8 cellular contexts compared by ENCODE assay signal in genomic region chr10:29517352-29517923, GRCh38.
DNase-seq lines count a peak whose midpoint lies in the region; ATAC-seq and TF ChIP-seq lines count a peak whose summit lies in the region.

No MANE protein-coding gene starts in this region.

- H3K27me3 Mint-ChIP-seq in activated CD8-positive, alpha-beta T cell treated with anti-CD3 and anti-CD28 coated beads for 36 hours: no peaks in the 10 kb centered on the region
- no peaks in the 10 kb centered on the region for H3K27me3 Mint-ChIP-seq in activated T-cell treated with anti-CD3 and anti-CD28 coated beads, Interleukin-2, amount 50 U/mL, for 24 hours

- ATAC-seq in activated CD8-positive, alpha-beta T cell treated with anti-CD3 and anti-CD28 coated beads for 36 hours: peak; percentile 39
- ATAC-seq in GM18861 (IDR thresholded peaks at IDR 0.05; ENCODE audit: unreplicated experiment): no peak

- peak; percentile 92 for TF ChIP-seq CTCF in C4-2B (conservative IDR thresholded peaks at IDR 0.05)
- TF ChIP-seq CTCF in HFF-Myc (IDR thresholded peaks at IDR 0.05; ENCODE audit: low read depth, low read length, missing control alignments): peak; percentile 75
- peak; percentile 46 for TF ChIP-seq CTCF in activated CD8-positive, alpha-beta T cell treated with anti-CD3 and anti-CD28 coated beads for 36 hours (IDR thresholded peaks at IDR 0.05)

- H3K4me3 Mint-ChIP-seq in activated CD8-positive, alpha-beta T cell treated with anti-CD3 and anti-CD28 coated beads for 36 hours: no peak overlapping the region
- H3K4me3 Mint-ChIP-seq in activated T-cell treated with anti-CD3 and anti-CD28 coated beads, Interleukin-2, amount 50 U/mL, for 24 hours: no peak overlapping the region

- no peaks in the 10 kb centered on the region for H3K27me3 ChIP-seq in iPS DF 6.9 (ENCODE audit: control insufficient read depth, insufficient read depth, low read length)

- no peaks in the 10 kb centered on the region for H3K9me3 ChIP-seq in iPS DF 6.9 (ENCODE audit: control insufficient read depth, insufficient read depth, low read length)

- CTCF ChIA-PET in activated CD8-positive, alpha-beta T cell treated with anti-CD3 and anti-CD28 coated beads for 36 hours (lab: Charles Lee): interaction anchor here (0.8 to 4.3 kb wide), 16 partner anchors 8 to 486 kb away, joined by 3 to 16 read pairs (median 4); no protein-coding TSS in a partner anchor

- H3K27ac ChIP-seq in C4-2B: no peak overlapping the region
- H3K27ac ChIP-seq in iPS DF 6.9 (ENCODE audit: low read length): no peak overlapping the region

- H3K4me1 Mint-ChIP-seq in activated CD8-positive, alpha-beta T cell treated with anti-CD3 and anti-CD28 coated beads for 36 hours (ENCODE audit: low read depth): peaks cover under 1% of the 10 kb centered on the region
- H3K4me1 Mint-ChIP-seq in activated T-cell treated with anti-CD3 and anti-CD28 coated beads, Interleukin-2, amount 50 U/mL, for 24 hours (ENCODE audit: low read depth): no peaks in the 10 kb centered on the region

- H3K9me3 Mint-ChIP-seq in activated CD8-positive, alpha-beta T cell treated with anti-CD3 and anti-CD28 coated beads for 36 hours: no peaks in the 10 kb centered on the region
- no peaks in the 10 kb centered on the region for H3K9me3 Mint-ChIP-seq in activated T-cell treated with anti-CD3 and anti-CD28 coated beads, Interleukin-2, amount 50 U/mL, for 24 hours

- no peak overlapping the region for H3K4me3 ChIP-seq in HFF-Myc (replicated peaks; ENCODE audit: low read depth, low read length)
- no peak overlapping the region for H3K4me3 ChIP-seq in iPS DF 6.9 (ENCODE audit: low read length)

- POLR2A ChIA-PET in activated CD8-positive, alpha-beta T cell treated with anti-CD3 and anti-CD28 coated beads for 36 hours (lab: Charles Lee): interaction anchor here (0.9 kb wide), 1 partner anchor 8 kb away, joined by 5 read pairs; no protein-coding TSS in a partner anchor

- WGBS in iPS DF 6.9 (ENCODE audit: insufficient coverage, insufficient read length): no CpG with 5 or more reads among the region's 8 CpGs

- intact Hi-C loops in activated CD8-positive, alpha-beta T cell treated with anti-CD3 and anti-CD28 coated beads for 36 hours (cut with micrococcal nuclease): no loop called here

- no peaks in the 10 kb centered on the region for H3K36me3 ChIP-seq in iPS DF 6.9 (ENCODE audit: control insufficient read depth, insufficient read depth, low read length)

- H3K4me1 ChIP-seq in iPS DF 6.9 (ENCODE audit: control insufficient read depth, insufficient read depth, low read length): no peaks in the 10 kb centered on the region

- no peak overlapping the region for H3K27ac Mint-ChIP-seq in activated CD8-positive, alpha-beta T cell treated with anti-CD3 and anti-CD28 coated beads for 36 hours
- no peak overlapping the region for H3K27ac Mint-ChIP-seq in activated T-cell treated with anti-CD3 and anti-CD28 coated beads, Interleukin-2, amount 50 U/mL, for 24 hours

- DNase-seq in HFF-Myc (ENCODE audit: extremely low read depth, low read depth): no peak
- DNase-seq in activated CD8-positive, alpha-beta T cell treated with anti-CD3 and anti-CD28 coated beads for 36 hours: peak; percentile 37
- DNase-seq in iPS DF 6.9 (ENCODE audit: low read depth, low spot score): peak; percentile 39
- no peak for DNase-seq in retina
- DNase-seq in superior temporal gyrus (ENCODE audit: extremely low spot score): no peak
- DNase-seq in activated T-cell treated with anti-CD3 and anti-CD28 coated beads, Interleukin-2, amount 50 U/mL, for 24 hours: no peak

- peaks cover 6% of the 10 kb centered on the region for H3K36me3 Mint-ChIP-seq in activated CD8-positive, alpha-beta T cell treated with anti-CD3 and anti-CD28 coated beads for 36 hours (ENCODE audit: low read depth)
- H3K36me3 Mint-ChIP-seq in activated T-cell treated with anti-CD3 and anti-CD28 coated beads, Interleukin-2, amount 50 U/mL, for 24 hours (ENCODE audit: low read depth): peaks cover 50% of the 10 kb centered on the region

Comparison
In these comparisons a context has a peak if more than half of its experiments do, and no peak if none do; other contexts are left out.
1. DNase-seq: peak in activated CD8-positive, alpha-beta T cell treated with anti-CD3 and anti-CD28 coated beads for 36 hours (single experiment) and iPS DF 6.9 (single experiment); none in HFF-Myc (single experiment), retina (single experiment), superior temporal gyrus (single experiment) and activated T-cell treated with anti-CD3 and anti-CD28 coated beads, Interleukin-2, amount 50 U/mL, for 24 hours (single experiment).
2. Peak in every context shown above with its lines, with median percentiles within 50 percentile points of each other: CTCF ChIP-seq.